Comparison of ENCODE assay signal across 13 cellular contexts in genomic region chr1:245277276-245277675, GRCh38.
A peak's percentile ranks its signal among the peaks of the same experiment; 100 is the strongest.
DNase-seq lines count a peak whose midpoint lies in the region; ATAC-seq, FAIRE-seq and TF ChIP-seq lines count a peak whose summit lies in the region.
"Had no signal": no experiment of that assay in that cellular context is flagged by ENCODE, and none has a peak within 500 bp of the region (broad histone marks: within the 10 kb centered on the region; RNA-seq: fewer than 3 reads in every experiment).

No MANE protein-coding gene starts in this region.

- no peaks in the 10 kb centered on the region for H3F3A ChIP-seq in Loucy (ENCODE audit: low read depth)

- no peak for TF ChIP-seq EP300 in K562 (IDR thresholded peaks at IDR 0.05; ENCODE audit: low read length)

- no peaks in the 10 kb centered on the region for H3K9me3 ChIP-seq in Loucy (ENCODE audit: insufficient read depth, low read depth, low read length)
- no peaks in the 10 kb centered on the region for H3K9me3 ChIP-seq in K562 (replicated peaks; ENCODE audit: control insufficient read depth, insufficient read depth, low read depth, low read length)

- H3K4me1 Mint-ChIP-seq in nephron progenitor cell, result peaks cover 38% of the 10 kb centered on the region
- no peaks in the 10 kb centered on the region for H3K4me1 Mint-ChIP-seq in activated T-cell treated with anti-CD3 and anti-CD28 coated beads, Interleukin-2, amount 50 U/mL, for 4 hours (ENCODE audit: low read depth)
- H3K4me1 Mint-ChIP-seq: activated naive CD4-positive, alpha-beta T cell treated with anti-CD3 and anti-CD28 coated beads, Interleukin-2, amount 10 ng/mL, durations not matched to agents 7 days and 5 days had no signal

- no TSS peak for BruUV-seq in K562 (replicated peaks; lab: Mats Ljungman, UMichigan)

- CTCF ChIA-PET in K562 (lab: Yijun Ruan, JAX; ENCODE audit: low intra/inter-chr PET ratio), result no interaction called here

- 2% methylated on average over 3 of the region's 3 CpGs for WGBS in K562 (ENCODE audit: insufficient coverage, low coverage, missing lambda C conversion rate)

- H3K4me3 ChIP-seq in Loucy (ENCODE audit: low read length, poor library complexity, severe bottlenecking) (no peak overlapping the region), K562 (no peak overlapping the region)

- H3K27ac ChIP-seq in K562 (ENCODE audit: extremely low read depth, low read depth, low read length), result no peak overlapping the region
- H3K27ac ChIP-seq: HL-60 had no signal

- H3K27me3 ChIP-seq in Loucy (ENCODE audit: insufficient read depth, low read length, poor library complexity, severe bottlenecking) (no peaks in the 10 kb centered on the region), K562 (ENCODE audit: control insufficient read depth in 2 of 2, insufficient read depth in 2 of 2, low read length in 2 of 2) (peaks cover 0 to 15% of the 10 kb centered on the region in 2 experiments; a peak in 3 of 5 replicates)

- H4K20me1 ChIP-seq in Loucy (ENCODE audit: insufficient read depth, low read length, poor library complexity, severe bottlenecking) (no peaks in the 10 kb centered on the region), K562 (replicated peaks; ENCODE audit: control insufficient read depth, insufficient read depth, low read length) (no peaks in the 10 kb centered on the region)

- peak in 1 of 2 experiments; percentile 23; a peak in 2 of 4 replicates for TF ChIP-seq RAD21 in K562 (CRISPR knock-in tag; conservative IDR thresholded peaks at IDR 0.05 in 1 of 2, IDR thresholded peaks at IDR 0.05 in 1 of 2)

- peaks cover 31% of the 10 kb centered on the region for H3K36me3 Mint-ChIP-seq in nephron progenitor cell (ENCODE audit: low read depth)
- H3K36me3 Mint-ChIP-seq in activated T-cell treated with anti-CD3 and anti-CD28 coated beads, Interleukin-2, amount 50 U/mL, for 4 hours (ENCODE audit: insufficient read depth), result no peaks in the 10 kb centered on the region
- H3K36me3 Mint-ChIP-seq: activated naive CD4-positive, alpha-beta T cell treated with anti-CD3 and anti-CD28 coated beads, Interleukin-2, amount 10 ng/mL, durations not matched to agents 7 days and 5 days had no signal

- H3K79me2 ChIP-seq in Loucy (ENCODE audit: insufficient read depth, low read length) (no peaks in the 10 kb centered on the region), K562 (ENCODE audit: control insufficient read depth, insufficient read depth, low read length) (no peaks in the 10 kb centered on the region)

- H3K36me3 ChIP-seq in Loucy (ENCODE audit: insufficient read depth, low read length) (no peaks in the 10 kb centered on the region), K562 (ENCODE audit: control insufficient read depth, insufficient read depth, low read length) (no peaks in the 10 kb centered on the region)

- H3K9ac ChIP-seq in Loucy (ENCODE audit: low read depth, low read length, poor library complexity, severe bottlenecking) (no peak overlapping the region), K562 (ENCODE audit: insufficient read depth in 1 of 2, low read depth in 2 of 2, low read length in 2 of 2) (no peak overlapping the region)

- TF ChIP-seq CTCF in Loucy (conservative IDR thresholded peaks at IDR 0.05; ENCODE audit: low read length) (peak; percentile 80), K562 (IDR thresholded peaks at IDR 0.05 in 2 of 3, conservative IDR thresholded peaks at IDR 0.05 in 1 of 3; ENCODE audit: insufficient read depth in 2 of 3, low read depth in 1 of 3, low read length in 3 of 3) (peak in 2 of 3 experiments; percentile 18 to 30; a peak in 2 of 6 replicates), nephron progenitor cell (IDR thresholded peaks at IDR 0.05) (peak; percentile 9)

- no peak overlapping the region for H3K4me3 Mint-ChIP-seq in nephron progenitor cell
- H3K4me3 Mint-ChIP-seq in activated T-cell treated with anti-CD3 and anti-CD28 coated beads, Interleukin-2, amount 50 U/mL, for 4 hours, result no peak overlapping the region
- H3K4me3 Mint-ChIP-seq: activated naive CD4-positive, alpha-beta T cell treated with anti-CD3 and anti-CD28 coated beads, Interleukin-2, amount 10 ng/mL, durations not matched to agents 7 days and 5 days; dendritic cell treated with granulocyte-macrophage colony-stimulating factor and Interleukin-4, amounts not matched to agents 40 ng/mL and 50 ng/mL, for 4 days had no signal

- H3K4me2 ChIP-seq in Loucy (ENCODE audit: low read depth, low read length, poor library complexity, severe bottlenecking), result no peak overlapping the region
- no peak overlapping the region for H3K4me2 ChIP-seq in K562 (ENCODE audit: insufficient read depth, low read length)

- FAIRE-seq in K562 (lab: Jason Lieb, UNC), result no peak

- H2AFZ ChIP-seq in Loucy (ENCODE audit: low read length) (peak overlapping the region; percentile 48; the same call in 1 of the 2 replicates), K562 (ENCODE audit: low read depth, low read length) (no peak overlapping the region)

- H3K9me3 Mint-ChIP-seq in nephron progenitor cell, result peaks cover 19% of the 10 kb centered on the region
- peaks cover 3% of the 10 kb centered on the region for H3K9me3 Mint-ChIP-seq in activated T-cell treated with anti-CD3 and anti-CD28 coated beads, Interleukin-2, amount 50 U/mL, for 4 hours
- H3K9me3 Mint-ChIP-seq: activated naive CD4-positive, alpha-beta T cell treated with anti-CD3 and anti-CD28 coated beads, Interleukin-2, amount 10 ng/mL, durations not matched to agents 7 days and 5 days; dendritic cell treated with granulocyte-macrophage colony-stimulating factor and Interleukin-4, amounts not matched to agents 40 ng/mL and 50 ng/mL, for 4 days had no signal

- intact Hi-C loops in K562 (cut with micrococcal nuclease), result no loop called here

- no peak overlapping the region for H3K27ac Mint-ChIP-seq in nephron progenitor cell
- H3K27ac Mint-ChIP-seq: activated naive CD4-positive, alpha-beta T cell treated with anti-CD3 and anti-CD28 coated beads, Interleukin-2, amount 10 ng/mL, durations not matched to agents 7 days and 5 days; dendritic cell treated with granulocyte-macrophage colony-stimulating factor and Interleukin-4, amounts not matched to agents 40 ng/mL and 50 ng/mL, for 4 days had no signal

- H3K4me1 ChIP-seq in Loucy (ENCODE audit: insufficient read depth, low read length, poor library complexity, severe bottlenecking) (no peaks in the 10 kb centered on the region), K562 (replicated peaks in 1 of 2; ENCODE audit: control insufficient read depth in 2 of 2, insufficient read depth in 2 of 2, low read length in 2 of 2) (no peaks in the 10 kb centered on the region)

- H3K9me2 ChIP-seq in Loucy (replicated peaks; ENCODE audit: low read depth, low read length), result no peaks in the 10 kb centered on the region

- TF ChIP-seq POLR2A in K562 (conservative IDR thresholded peaks at IDR 0.05), result no peak

- ATAC-seq in K562 (peak; percentile 74), HG02884 (IDR thresholded peaks at IDR 0.05; ENCODE audit: unreplicated experiment) (no peak), HG03280 (IDR thresholded peaks at IDR 0.05; ENCODE audit: unreplicated experiment) (no peak)
- ATAC-seq in activated T-cell treated with anti-CD3 and anti-CD28 coated beads, Interleukin-2, amount 50 U/mL, for 4 hours, result no peak

- POLR2A ChIA-PET in K562 (lab: Yijun Ruan, JAX), result interaction anchor here (0.7 kb wide), 1 partner anchor 8 kb away, joined by 3 read pairs; no protein-coding TSS in a partner anchor

- H3K9me1 ChIP-seq in K562 (ENCODE audit: control insufficient read depth, insufficient read depth, low read length), result no peaks in the 10 kb centered on the region

- peak; percentile 44 for DNase-seq in DMS 273 (lab: John Stamatoyannopoulos, UW; ENCODE audit: unreplicated experiment)
- DNase-seq in DMS 273 treated with DMSO at 0.1 percent for 48 hours (lab: John Stamatoyannopoulos, UW), result no peak
- DNase-seq in K562 (ENCODE audit: extremely low read depth in 1 of 4, low spot score in 3 of 4), result peak in 1 of 4 experiments; percentile 9
- DNase-seq in nephron progenitor cell, result no peak
- DNase-seq in activated T-cell treated with anti-CD3 and anti-CD28 coated beads, Interleukin-2, amount 50 U/mL, for 4 hours, result no peak
- DNase-seq: activated CD4-positive, CD25-positive, alpha-beta regulatory T cell treated with anti-CD3 and anti-CD28 coated beads, Interleukin-2, amount 50 U/mL, for 72 hours; activated naive CD4-positive, alpha-beta T cell treated with anti-CD3 and anti-CD28 coated beads, Interleukin-2, amount 10 ng/mL, durations not matched to agents 7 days and 5 days; NCI-H187 had no signal

- in situ Hi-C loops in K562 (cut with MboI), result no loop called here

- no peaks in the 10 kb centered on the region for H3K27me3 Mint-ChIP-seq in nephron progenitor cell (ENCODE audit: low read depth, poor library complexity)
- peaks cover 19% of the 10 kb centered on the region for H3K27me3 Mint-ChIP-seq in activated T-cell treated with anti-CD3 and anti-CD28 coated beads, Interleukin-2, amount 50 U/mL, for 4 hours (ENCODE audit: low read depth)
- H3K27me3 Mint-ChIP-seq: activated naive CD4-positive, alpha-beta T cell treated with anti-CD3 and anti-CD28 coated beads, Interleukin-2, amount 10 ng/mL, durations not matched to agents 7 days and 5 days had no signal

TF ChIP-seq in K562, 482 proteins besides CTCF, POLR2A, EP300 and RAD21:
- no peak for TF ChIP-seq TSC22D4 (tag; IDR thresholded peaks at IDR 0.05)
- TF ChIP-seq CTCFL (IDR thresholded peaks at IDR 0.05; ENCODE audit: borderline replicate concordance, insufficient read depth, low read depth, low read length, poor library complexity, severe bottlenecking), result peak; percentile 88
- TF ChIP-seq SMC3 (conservative IDR thresholded peaks at IDR 0.05; ENCODE audit: insufficient read depth, low read depth, low read length), result 0 out of 2 replicates have a peak, but pooled peaks have one; percentile 10

Comparison
In these comparisons a context has a peak if more than half of its experiments do, and no peak if none do; other contexts are left out.
1. CTCF ChIP-seq: peak in every context shown above with its lines; median percentile 80 in Loucy; 24 in K562; 9 in nephron progenitor cell.